Comparison of ENCODE assay signal across 8 cellular contexts in the genomic region with DNA sequence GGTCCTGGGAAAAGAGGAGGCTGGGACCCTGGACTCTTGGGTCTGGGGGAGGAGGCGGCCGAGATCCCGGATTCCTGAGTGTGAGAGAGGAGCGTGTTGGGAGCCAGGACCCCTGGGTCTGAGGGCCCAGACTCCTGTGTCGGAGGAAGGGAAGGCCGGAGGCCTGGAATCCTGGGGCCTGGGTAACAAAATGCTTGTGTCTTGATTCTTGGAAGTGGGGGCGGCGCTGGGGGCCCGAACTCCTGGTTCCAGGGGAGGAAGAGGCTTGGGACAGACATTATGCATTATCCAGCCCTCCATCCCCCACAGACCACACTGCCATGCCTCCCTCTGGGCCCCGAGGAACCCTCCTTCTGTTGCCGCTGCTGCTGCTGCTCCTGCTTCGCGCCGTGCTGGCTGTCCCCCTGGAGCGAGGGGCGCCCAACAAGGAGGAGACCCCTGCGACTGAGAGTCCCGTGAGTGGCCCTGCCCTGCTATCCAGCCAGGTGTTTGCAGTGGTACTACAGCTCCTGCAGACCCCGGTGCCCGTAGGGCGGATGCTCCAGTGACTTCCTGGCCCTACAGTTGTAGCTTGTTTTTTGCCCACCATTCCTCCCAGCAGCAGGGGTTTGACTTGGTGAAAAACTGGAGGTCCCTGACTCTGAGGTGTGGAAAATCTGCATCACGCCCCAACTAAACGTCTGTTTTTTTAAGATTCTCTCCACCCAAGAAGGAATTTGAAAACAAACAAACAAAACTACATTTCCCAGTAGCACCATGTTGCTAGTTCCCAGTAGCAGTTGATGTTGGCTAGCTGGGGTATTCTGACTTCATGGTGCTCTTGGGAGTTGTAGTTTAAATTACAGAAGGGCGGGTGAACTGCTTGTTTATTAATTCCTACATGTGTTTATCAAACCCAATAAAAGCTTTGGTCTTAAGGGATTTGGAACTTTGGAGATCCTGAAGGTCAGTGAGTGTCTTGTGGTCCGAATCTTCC. TPM values are rescaled to one million over a fixed set of nuclear protein-coding genes. Genes with fewer than 3 reads are reported as not detected.
DNase-seq lines count a peak whose midpoint lies in the region; FAIRE-seq and TF ChIP-seq lines count a peak whose summit lies in the region.

No MANE protein-coding gene starts in this region.

- H3K4me1 ChIP-seq in iPS-15b (ENCODE audit: control insufficient read depth, insufficient read depth, low read length) (no peaks in the 10 kb centered on the region), small intestine (ENCODE audit: control insufficient read depth in 2 of 2, insufficient read depth in 1 of 2, low read depth in 1 of 2, low read length in 1 of 2) (peaks cover 0 to 5% of the 10 kb centered on the region in 2 donors)

- peak; percentile 45 for DNase-seq in NCI-H82 (lab: John Stamatoyannopoulos, UW)
- DNase-seq in NCI-H82 treated with DMSO at 0.1 percent for 48 hours (lab: John Stamatoyannopoulos, UW; ENCODE audit: unreplicated experiment), result no peak
- peak; percentile 48 for DNase-seq in NB4 (ENCODE audit: low read depth)
- DNase-seq in astrocyte of the hippocampus (ENCODE audit: low read depth, low spot score), result peak; percentile 48
- DNase-seq in small intestine, result peak; percentile 58
- no peak for DNase-seq in H4 (ENCODE audit: low spot score)
- no peak for DNase-seq in NCI-H187 (lab: John Stamatoyannopoulos, UW)

- no peak for FAIRE-seq in small intestine (lab: Jason Lieb, UNC)

- no peaks in the 10 kb centered on the region for H3K9me3 ChIP-seq in iPS-15b (ENCODE audit: control insufficient read depth, insufficient read depth, low read length)
- no peaks in the 10 kb centered on the region for H3K9me3 ChIP-seq in small intestine (ENCODE audit: control insufficient read depth, low read depth)

- H3K27me3 ChIP-seq in iPS-15b (ENCODE audit: control insufficient read depth, insufficient read depth, low read length) (no peaks in the 10 kb centered on the region), small intestine (ENCODE audit: control insufficient read depth in 2 of 2, insufficient read depth in 2 of 2, low read length in 2 of 2) (no peaks in the 10 kb centered on the region)

- H3K4me3 ChIP-seq in NB4 (ENCODE audit: low read depth, low read length), result peak overlapping the region; percentile 76
- H3K4me3 ChIP-seq in iPS-15b (ENCODE audit: low read depth, low read length), result peak overlapping the region; percentile 94
- peak overlapping the region; percentile 73 to 90 for H3K4me3 ChIP-seq in small intestine (ENCODE audit: low read depth in 1 of 2, low read length in 2 of 2)

- H3K36me3 ChIP-seq in iPS-15b (ENCODE audit: control insufficient read depth, insufficient read depth, low read length) (peaks cover 11% of the 10 kb centered on the region), small intestine (ENCODE audit: control insufficient read depth in 2 of 2, insufficient read depth in 2 of 2, low read length in 2 of 2) (peaks cover 4 to 10% of the 10 kb centered on the region in 2 donors)

- H3K27ac ChIP-seq in small intestine (ENCODE audit: low read depth in 1 of 2, low read length in 1 of 2), result peak overlapping the region; percentile 74 to 85

- no peak for TF ChIP-seq CTCF in NB4 (IDR thresholded peaks at IDR 0.05; ENCODE audit: low read depth, low read length)

- no peak for TF ChIP-seq POLR2A in NB4 (IDR thresholded peaks at IDR 0.05; ENCODE audit: extremely low read depth, insufficient read length)

- H3K9ac ChIP-seq in iPS-15b (ENCODE audit: low read depth, low read length), result peak overlapping the region; percentile 76

- 10 to 18% (median 13%) methylated on average over 20 to 25 of the region's 25 CpGs for whole genome bisulfite sequencing in small intestine, 3 donors

RNA-seq across cellular contexts. Expression of gene NUCB1, which starts 0.7 kb away (rescaled TPM):
- polyA plus RNA-seq in small intestine, result 100 to 1,000 TPM; 102 to 359 (median 178) TPM
- total RNA-seq in H4 (2014; rRNA removed; shearing (Covaris generic)), result 199 and 224 TPM in 2 replicates

RNA-seq across cellular contexts. Expression of gene TULP2, which starts 2.2 kb away (rescaled TPM):
- under 1 TPM in 1 of 3 donors, not detected in 2; 0.10 TPM for polyA plus RNA-seq in small intestine
- total RNA-seq in H4 (2014; rRNA removed; shearing (Covaris generic)), result not detected in 2 replicates

RNA-seq across cellular contexts. Expression of gene PPP1R15A, which starts 28.5 kb away (rescaled TPM):
- 10 to 100 TPM; 52.8 to 61.1 (median 60.1) TPM for polyA plus RNA-seq in small intestine
- 15.8 and 16.1 TPM in 2 replicates for total RNA-seq in H4 (2014; rRNA removed; shearing (Covaris generic))

RNA-seq across cellular contexts. Expression of gene PLEKHA4, which starts 32.3 kb away (rescaled TPM):
- 10 to 100 TPM in 2 of 3 donors, 1 to 10 TPM in 1; 4.0 to 20.3 (median 17.3) TPM for polyA plus RNA-seq in small intestine
- 2.9 and 5.4 TPM in 2 replicates for total RNA-seq in H4 (2014; rRNA removed; shearing (Covaris generic))

RNA-seq across cellular contexts. Expression of gene DHDH, which starts 32.7 kb away (rescaled TPM):
- polyA plus RNA-seq in small intestine, result 10 to 100 TPM in 2 of 3 donors, 1 to 10 TPM in 1; 2.9 to 36.2 (median 19.7) TPM
- 0.27 TPM in 1 of 2 replicates, not detected in the other for total RNA-seq in H4 (2014; rRNA removed; shearing (Covaris generic))

Comparison
In these comparisons a context has a peak if more than half of its experiments do, and no peak if none do; other contexts are left out.
1. DNase-seq: peak in NCI-H82 (single experiment), NB4 (single experiment), astrocyte of the hippocampus (single experiment) and small intestine (single experiment); none in NCI-H82 treated with DMSO at 0.1 percent for 48 hours (single experiment), H4 (single experiment) and NCI-H187 (0 of 2).
2. Peak in every context shown above with its lines, with median percentiles within 50 percentile points of each other: H3K4me3 ChIP-seq.